In the genomic region with DNA sequence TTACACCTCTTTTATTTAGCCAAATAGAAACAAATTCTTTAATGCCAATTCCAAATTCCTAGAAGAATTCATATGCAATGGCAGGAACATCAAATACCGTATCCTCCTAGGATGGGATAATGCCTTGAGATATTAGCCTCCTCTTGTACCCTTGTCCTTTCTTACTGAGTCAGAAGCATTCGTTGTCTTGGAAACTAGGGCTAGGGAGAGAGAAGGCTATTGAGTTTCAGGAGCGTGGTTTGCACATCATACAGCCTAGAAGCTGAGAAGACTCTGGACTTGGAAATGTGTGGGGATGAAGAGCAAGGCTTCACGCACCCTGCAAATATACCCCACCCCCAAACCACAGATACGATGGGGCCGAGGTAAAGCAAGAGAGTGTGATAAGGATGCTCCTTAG, we compare ENCODE assay signal across 1 cellular context.
TF ChIP-seq lines count a peak whose summit lies in the region.

No MANE protein-coding gene starts in this region.

TF ChIP-seq in WTC11, 78 proteins besides CTCF, POLR2A, EP300 and RAD21 (continued from another document):
- no peak for TF ChIP-seq TEAD4 (CRISPR knock-in tag; IDR thresholded peaks at IDR 0.05)
- TF ChIP-seq, protein P1, sequence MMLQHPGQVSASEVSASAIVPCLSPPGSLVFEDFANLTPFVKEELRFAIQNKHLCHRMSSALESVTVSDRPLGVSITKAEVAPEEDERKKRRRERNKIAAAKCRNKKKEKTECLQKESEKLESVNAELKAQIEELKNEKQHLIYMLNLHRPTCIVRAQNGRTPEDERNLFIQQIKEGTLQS (CRISPR knock-in tag; conservative IDR thresholded peaks at IDR 0.05), result no peak
TF ChIP-seq in WTC11: peak in this region for 0.
